In the genomic region with DNA sequence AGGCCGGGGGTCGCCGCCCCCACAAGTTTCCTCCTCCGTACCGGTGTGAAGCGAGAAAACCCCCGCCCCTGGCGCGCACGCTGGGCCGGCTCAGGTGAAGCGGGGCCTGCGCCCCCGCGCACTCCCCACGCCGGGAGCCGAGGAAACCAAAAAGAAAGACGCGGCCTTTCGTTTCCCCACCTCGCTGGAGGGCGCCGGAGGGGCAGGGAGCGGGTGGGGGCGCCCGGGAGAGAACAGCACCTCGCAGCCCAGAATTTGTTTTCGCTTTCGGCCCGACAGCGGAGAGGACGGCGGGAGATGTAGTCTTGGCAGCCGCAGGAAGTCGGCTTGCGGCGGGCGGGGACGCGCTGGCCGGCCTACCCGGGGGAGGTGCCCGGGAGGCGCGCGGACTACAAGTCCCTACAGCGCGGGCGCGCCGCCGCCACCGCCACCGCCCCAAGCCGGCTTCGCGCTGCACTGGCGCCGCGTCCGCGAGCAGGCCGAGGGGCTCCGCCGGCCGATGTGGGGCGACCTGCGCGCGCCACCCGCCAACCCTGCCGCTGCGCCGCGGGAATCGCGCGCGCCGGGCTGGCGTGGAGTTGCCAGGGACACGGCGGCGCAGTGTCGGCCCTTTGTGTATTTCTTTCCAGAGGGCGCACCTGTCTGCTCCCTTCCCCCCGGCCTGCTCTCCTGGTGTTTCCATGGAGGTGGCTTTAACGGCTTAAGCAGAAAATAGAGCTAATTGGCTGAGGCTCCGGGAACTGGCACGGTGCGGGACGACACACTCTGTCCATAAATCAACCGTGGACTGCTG, we compare ENCODE assay signal across 1 cellular context.
A peak's percentile ranks its signal among the peaks of the same experiment; 100 is the strongest.
TF ChIP-seq lines count a peak whose summit lies in the region.

Gene OTUD4 (minus strand): TSS at position 292 of the 793 bp plus-strand sequence. CDS start 616 bp downstream, outside the sequence.

TF ChIP-seq in HepG2, 621 proteins besides CTCF, POLR2A, EP300 and RAD21 (continued from another document):
- TF ChIP-seq, protein P1, sequence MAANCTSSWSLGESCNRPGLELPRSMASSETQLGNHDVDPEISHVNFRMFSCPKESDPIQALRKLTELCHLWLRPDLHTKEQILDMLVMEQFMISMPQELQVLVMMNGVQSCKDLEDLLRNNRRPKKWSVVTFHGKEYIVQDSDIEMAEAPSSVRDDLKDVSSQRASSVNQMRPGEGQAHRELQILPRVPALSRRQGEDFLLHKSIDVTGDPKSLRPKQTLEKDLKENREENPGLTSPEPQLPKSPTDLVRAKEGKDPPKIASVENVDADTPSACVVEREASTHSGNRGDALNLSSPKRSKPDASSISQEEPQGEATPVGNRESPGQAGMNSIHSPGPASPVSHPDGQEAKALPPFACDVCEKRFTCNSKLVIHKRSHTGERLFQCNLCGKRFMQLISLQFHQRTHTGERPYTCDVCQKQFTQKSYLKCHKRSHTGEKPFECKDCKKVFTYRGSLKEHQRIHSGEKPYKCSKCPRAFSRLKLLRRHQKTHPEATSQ (CRISPR knock-in tag; IDR thresholded peaks at IDR 0.05; ENCODE audit: borderline replicate concordance): no peak; the same call in 1 of the 2 replicates
- TF ChIP-seq ADNP (CRISPR knock-in tag; IDR thresholded peaks at IDR 0.05) (no peak), TGIF2 (CRISPR knock-in tag; IDR thresholded peaks at IDR 0.05) (no peak), ZNF253 (CRISPR knock-in tag; IDR thresholded peaks at IDR 0.05; ENCODE audit: borderline replicate concordance) (no peak), HNRNPL (IDR thresholded peaks at IDR 0.05; ENCODE audit: low read depth, low read length) (no peak; the same call in 1 of the 2 replicates), MZF1 (CRISPR knock-in tag; IDR thresholded peaks at IDR 0.05; ENCODE audit: borderline replicate concordance) (no peak), CCDC6 (CRISPR knock-in tag; IDR thresholded peaks at IDR 0.05) (0 out of 2 replicates have a peak, but pooled peaks have one; percentile 31), BRD4 (CRISPR knock-in tag; IDR thresholded peaks at IDR 0.05) (no peak), AKAP8 (CRISPR knock-in tag; IDR thresholded peaks at IDR 0.05) (no peak; the same call in 1 of the 2 replicates), SUZ12 (IDR thresholded peaks at IDR 0.05; ENCODE audit: low read depth, low read length) (peak; percentile 62), ZNF644 (CRISPR knock-in tag; IDR thresholded peaks at IDR 0.05; ENCODE audit: low read depth) (no peak), ESRRA (CRISPR knock-in tag; IDR thresholded peaks at IDR 0.05; ENCODE audit: low read depth) (no peak), ZBTB38 (CRISPR knock-in tag; IDR thresholded peaks at IDR 0.05) (no peak; the same call in 1 of the 2 replicates), TBP (CRISPR knock-in tag; IDR thresholded peaks at IDR 0.05) (peak; percentile 81; the same call in 1 of the 2 replicates), ELF3 (CRISPR knock-in tag; IDR thresholded peaks at IDR 0.05) (peak; percentile 23; the same call in 1 of the 2 replicates), YEATS4 (CRISPR knock-in tag; IDR thresholded peaks at IDR 0.05; ENCODE audit: borderline replicate concordance) (0 out of 2 replicates have a peak, but pooled peaks have one; percentile 22)
- TF ChIP-seq, protein P2, sequence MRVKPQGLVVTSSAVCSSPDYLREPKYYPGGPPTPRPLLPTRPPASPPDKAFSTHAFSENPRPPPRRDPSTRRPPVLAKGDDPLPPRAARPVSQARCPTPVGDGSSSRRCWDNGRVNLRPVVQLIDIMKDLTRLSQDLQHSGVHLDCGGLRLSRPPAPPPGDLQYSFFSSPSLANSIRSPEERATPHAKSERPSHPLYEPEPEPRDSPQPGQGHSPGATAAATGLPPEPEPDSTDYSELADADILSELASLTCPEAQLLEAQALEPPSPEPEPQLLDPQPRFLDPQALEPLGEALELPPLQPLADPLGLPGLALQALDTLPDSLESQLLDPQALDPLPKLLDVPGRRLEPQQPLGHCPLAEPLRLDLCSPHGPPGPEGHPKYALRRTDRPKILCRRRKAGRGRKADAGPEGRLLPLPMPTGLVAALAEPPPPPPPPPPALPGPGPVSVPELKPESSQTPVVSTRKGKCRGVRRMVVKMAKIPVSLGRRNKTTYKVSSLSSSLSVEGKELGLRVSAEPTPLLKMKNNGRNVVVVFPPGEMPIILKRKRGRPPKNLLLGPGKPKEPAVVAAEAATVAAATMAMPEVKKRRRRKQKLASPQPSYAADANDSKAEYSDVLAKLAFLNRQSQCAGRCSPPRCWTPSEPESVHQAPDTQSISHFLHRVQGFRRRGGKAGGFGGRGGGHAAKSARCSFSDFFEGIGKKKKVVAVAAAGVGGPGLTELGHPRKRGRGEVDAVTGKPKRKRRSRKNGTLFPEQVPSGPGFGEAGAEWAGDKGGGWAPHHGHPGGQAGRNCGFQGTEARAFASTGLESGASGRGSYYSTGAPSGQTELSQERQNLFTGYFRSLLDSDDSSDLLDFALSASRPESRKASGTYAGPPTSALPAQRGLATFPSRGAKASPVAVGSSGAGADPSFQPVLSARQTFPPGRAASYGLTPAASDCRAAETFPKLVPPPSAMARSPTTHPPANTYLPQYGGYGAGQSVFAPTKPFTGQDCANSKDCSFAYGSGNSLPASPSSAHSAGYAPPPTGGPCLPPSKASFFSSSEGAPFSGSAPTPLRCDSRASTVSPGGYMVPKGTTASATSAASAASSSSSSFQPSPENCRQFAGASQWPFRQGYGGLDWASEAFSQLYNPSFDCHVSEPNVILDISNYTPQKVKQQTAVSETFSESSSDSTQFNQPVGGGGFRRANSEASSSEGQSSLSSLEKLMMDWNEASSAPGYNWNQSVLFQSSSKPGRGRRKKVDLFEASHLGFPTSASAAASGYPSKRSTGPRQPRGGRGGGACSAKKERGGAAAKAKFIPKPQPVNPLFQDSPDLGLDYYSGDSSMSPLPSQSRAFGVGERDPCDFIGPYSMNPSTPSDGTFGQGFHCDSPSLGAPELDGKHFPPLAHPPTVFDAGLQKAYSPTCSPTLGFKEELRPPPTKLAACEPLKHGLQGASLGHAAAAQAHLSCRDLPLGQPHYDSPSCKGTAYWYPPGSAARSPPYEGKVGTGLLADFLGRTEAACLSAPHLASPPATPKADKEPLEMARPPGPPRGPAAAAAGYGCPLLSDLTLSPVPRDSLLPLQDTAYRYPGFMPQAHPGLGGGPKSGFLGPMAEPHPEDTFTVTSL (CRISPR knock-in tag; IDR thresholded peaks at IDR 0.05; ENCODE audit: borderline replicate concordance): peak; percentile 37; the same call in 1 of the 2 replicates
- TF ChIP-seq, protein P3, sequence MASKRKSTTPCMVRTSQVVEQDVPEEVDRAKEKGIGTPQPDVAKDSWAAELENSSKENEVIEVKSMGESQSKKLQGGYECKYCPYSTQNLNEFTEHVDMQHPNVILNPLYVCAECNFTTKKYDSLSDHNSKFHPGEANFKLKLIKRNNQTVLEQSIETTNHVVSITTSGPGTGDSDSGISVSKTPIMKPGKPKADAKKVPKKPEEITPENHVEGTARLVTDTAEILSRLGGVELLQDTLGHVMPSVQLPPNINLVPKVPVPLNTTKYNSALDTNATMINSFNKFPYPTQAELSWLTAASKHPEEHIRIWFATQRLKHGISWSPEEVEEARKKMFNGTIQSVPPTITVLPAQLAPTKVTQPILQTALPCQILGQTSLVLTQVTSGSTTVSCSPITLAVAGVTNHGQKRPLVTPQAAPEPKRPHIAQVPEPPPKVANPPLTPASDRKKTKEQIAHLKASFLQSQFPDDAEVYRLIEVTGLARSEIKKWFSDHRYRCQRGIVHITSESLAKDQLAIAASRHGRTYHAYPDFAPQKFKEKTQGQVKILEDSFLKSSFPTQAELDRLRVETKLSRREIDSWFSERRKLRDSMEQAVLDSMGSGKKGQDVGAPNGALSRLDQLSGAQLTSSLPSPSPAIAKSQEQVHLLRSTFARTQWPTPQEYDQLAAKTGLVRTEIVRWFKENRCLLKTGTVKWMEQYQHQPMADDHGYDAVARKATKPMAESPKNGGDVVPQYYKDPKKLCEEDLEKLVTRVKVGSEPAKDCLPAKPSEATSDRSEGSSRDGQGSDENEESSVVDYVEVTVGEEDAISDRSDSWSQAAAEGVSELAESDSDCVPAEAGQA (IDR thresholded peaks at IDR 0.05; ENCODE audit: low read depth): no peak
- TF ChIP-seq, protein P3 (CRISPR knock-in tag; IDR thresholded peaks at IDR 0.05; ENCODE audit: borderline replicate concordance): no peak
- TF ChIP-seq, protein P4, sequence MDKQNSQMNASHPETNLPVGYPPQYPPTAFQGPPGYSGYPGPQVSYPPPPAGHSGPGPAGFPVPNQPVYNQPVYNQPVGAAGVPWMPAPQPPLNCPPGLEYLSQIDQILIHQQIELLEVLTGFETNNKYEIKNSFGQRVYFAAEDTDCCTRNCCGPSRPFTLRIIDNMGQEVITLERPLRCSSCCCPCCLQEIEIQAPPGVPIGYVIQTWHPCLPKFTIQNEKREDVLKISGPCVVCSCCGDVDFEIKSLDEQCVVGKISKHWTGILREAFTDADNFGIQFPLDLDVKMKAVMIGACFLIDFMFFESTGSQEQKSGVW (CRISPR knock-in tag; IDR thresholded peaks at IDR 0.05; ENCODE audit: borderline replicate concordance): no peak
